Comparison of ENCODE assay signal across 7 cellular contexts in genomic region chr14:26163761-26164160, GRCh38.
DNase-seq lines count a peak whose midpoint lies in the region; ATAC-seq, FAIRE-seq and TF ChIP-seq lines count a peak whose summit lies in the region.

No MANE protein-coding gene starts in this region.

- DNase-seq in HT-29 (ENCODE audit: low spot score) (peak; percentile 17), NCI-H82 treated with DMSO at 0.1 percent for 48 hours (lab: John Stamatoyannopoulos, UW; ENCODE audit: unreplicated experiment) (peak; percentile 84), small intestine (peak; percentile 6), right atrium auricular region (ENCODE audit: low spot score) (no peak)

- FAIRE-seq in small intestine (lab: Jason Lieb, UNC), result no peak

- H3K4me1 ChIP-seq in small intestine (ENCODE audit: control insufficient read depth in 2 of 2, insufficient read depth in 1 of 2, low read depth in 1 of 2, low read length in 1 of 2), result no peaks in the 10 kb centered on the region
- H3K4me1 ChIP-seq in right atrium auricular region, result no peaks in the 10 kb centered on the region

- no peaks in the 10 kb centered on the region for H3K36me3 ChIP-seq in small intestine (ENCODE audit: control insufficient read depth in 2 of 2, insufficient read depth in 2 of 2, low read length in 2 of 2)
- H3K36me3 ChIP-seq in right atrium auricular region, result no peaks in the 10 kb centered on the region

- H3K27me3 ChIP-seq in small intestine (ENCODE audit: control insufficient read depth in 2 of 2, insufficient read depth in 2 of 2, low read length in 2 of 2) (no peaks in the 10 kb centered on the region), right atrium auricular region (no peaks in the 10 kb centered on the region)

- WGBS in small intestine, 3 donors, result 11 to 42% (median 38%) methylated on average over 1 of the region's 1 CpG

- TF ChIP-seq CTCF in right atrium auricular region (IDR thresholded peaks at IDR 0.05), result no peak

- H3K9me3 ChIP-seq in small intestine (ENCODE audit: control insufficient read depth, low read depth), result no peaks in the 10 kb centered on the region
- H3K9me3 ChIP-seq in right atrium auricular region, result peaks cover 0 to 3% of the 10 kb centered on the region in 2 donors

- H3K27ac ChIP-seq in small intestine (ENCODE audit: low read depth in 1 of 2, low read length in 1 of 2) (no peak overlapping the region), right atrium auricular region (no peak overlapping the region)

- peak; percentile 71 for ATAC-seq in esophagus mucosa
- no peak for ATAC-seq in HG03571 (IDR thresholded peaks at IDR 0.05; ENCODE audit: unreplicated experiment)
- no peak for ATAC-seq in HG03139 (IDR thresholded peaks at IDR 0.05; ENCODE audit: unreplicated experiment)

- H3K4me3 ChIP-seq in small intestine (ENCODE audit: low read depth in 1 of 2, low read length in 2 of 2), result no peak overlapping the region
- no peak overlapping the region for H3K4me3 ChIP-seq in right atrium auricular region
